Comparison of ENCODE assay signal across 1 cellular context in genomic region chr12:122949816-122950215, GRCh38.
TF ChIP-seq lines count a peak whose summit lies in the region.

No MANE protein-coding gene starts in this region.

TF ChIP-seq in IMR-90, 13 proteins besides CTCF, POLR2A, EP300 and RAD21:
- TF ChIP-seq ELK1 (IDR thresholded peaks at IDR 0.05; ENCODE audit: borderline replicate concordance, low read depth, low read length): no peak
- TF ChIP-seq MAZ (IDR thresholded peaks at IDR 0.05; ENCODE audit: borderline replicate concordance, low read depth, low read length): no peak
- TF ChIP-seq MXI1 (IDR thresholded peaks at IDR 0.05; ENCODE audit: borderline replicate concordance, low read depth, low read length): no peak
- no peak for TF ChIP-seq NFE2L2 (IDR thresholded peaks at IDR 0.05; ENCODE audit: low read depth, low read length)
- no peak for TF ChIP-seq MAFK (IDR thresholded peaks at IDR 0.05; ENCODE audit: low read depth, low read length)
- no peak for TF ChIP-seq USF2 (IDR thresholded peaks at IDR 0.05; ENCODE audit: low read depth, low read length)
- TF ChIP-seq CEBPB (IDR thresholded peaks at IDR 0.05; ENCODE audit: low read depth, low read length): no peak
- no peak for TF ChIP-seq RFX5 (IDR thresholded peaks at IDR 0.05; ENCODE audit: low read depth, low read length)
- TF ChIP-seq SMC3 (IDR thresholded peaks at IDR 0.05; ENCODE audit: low read depth, low read length): no peak
